Comparison of ENCODE assay signal across 1 cellular context in the genomic region with DNA sequence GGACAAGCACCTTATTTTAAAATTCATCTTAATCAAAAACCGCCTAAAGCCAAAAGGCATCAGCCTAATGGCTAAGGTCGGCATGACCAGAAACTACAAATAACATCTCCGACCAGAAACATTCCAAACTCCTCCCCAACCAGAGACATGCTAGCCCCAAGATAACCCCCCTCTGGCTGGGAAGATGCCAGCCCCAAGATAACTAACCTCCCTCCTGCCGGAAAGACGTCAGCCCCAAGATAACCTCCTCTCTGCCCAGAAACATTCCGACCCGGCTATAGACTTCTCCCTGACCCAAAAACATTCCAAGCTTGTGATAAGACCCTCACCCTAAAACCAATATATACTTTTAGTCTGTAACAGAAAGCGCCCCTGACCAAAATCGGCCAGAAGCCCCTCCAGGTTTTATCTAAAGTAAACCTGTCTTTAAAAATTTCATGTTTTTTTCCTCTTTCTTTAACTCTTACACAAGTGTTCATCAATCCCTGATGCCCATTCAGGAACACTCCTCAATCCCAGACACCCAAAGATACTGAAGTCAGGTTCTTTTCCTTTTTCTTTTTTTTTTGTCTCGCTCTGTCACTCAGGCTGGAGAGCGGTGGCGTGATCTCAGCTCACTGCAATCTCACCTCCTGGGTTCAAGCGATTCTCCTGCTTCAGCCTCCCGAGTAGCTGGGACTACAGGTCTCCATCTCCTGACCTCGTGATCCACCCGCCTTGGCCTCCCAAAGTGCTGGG.
A peak's percentile ranks its signal among the peaks of the same experiment; 100 is the strongest.
TF ChIP-seq lines count a peak whose summit lies in the region.

No MANE protein-coding gene starts in this region.

TF ChIP-seq in K562, 482 proteins besides CTCF, POLR2A, EP300 and RAD21 (continued from another document and continues in another):
- TF ChIP-seq, protein P1, sequence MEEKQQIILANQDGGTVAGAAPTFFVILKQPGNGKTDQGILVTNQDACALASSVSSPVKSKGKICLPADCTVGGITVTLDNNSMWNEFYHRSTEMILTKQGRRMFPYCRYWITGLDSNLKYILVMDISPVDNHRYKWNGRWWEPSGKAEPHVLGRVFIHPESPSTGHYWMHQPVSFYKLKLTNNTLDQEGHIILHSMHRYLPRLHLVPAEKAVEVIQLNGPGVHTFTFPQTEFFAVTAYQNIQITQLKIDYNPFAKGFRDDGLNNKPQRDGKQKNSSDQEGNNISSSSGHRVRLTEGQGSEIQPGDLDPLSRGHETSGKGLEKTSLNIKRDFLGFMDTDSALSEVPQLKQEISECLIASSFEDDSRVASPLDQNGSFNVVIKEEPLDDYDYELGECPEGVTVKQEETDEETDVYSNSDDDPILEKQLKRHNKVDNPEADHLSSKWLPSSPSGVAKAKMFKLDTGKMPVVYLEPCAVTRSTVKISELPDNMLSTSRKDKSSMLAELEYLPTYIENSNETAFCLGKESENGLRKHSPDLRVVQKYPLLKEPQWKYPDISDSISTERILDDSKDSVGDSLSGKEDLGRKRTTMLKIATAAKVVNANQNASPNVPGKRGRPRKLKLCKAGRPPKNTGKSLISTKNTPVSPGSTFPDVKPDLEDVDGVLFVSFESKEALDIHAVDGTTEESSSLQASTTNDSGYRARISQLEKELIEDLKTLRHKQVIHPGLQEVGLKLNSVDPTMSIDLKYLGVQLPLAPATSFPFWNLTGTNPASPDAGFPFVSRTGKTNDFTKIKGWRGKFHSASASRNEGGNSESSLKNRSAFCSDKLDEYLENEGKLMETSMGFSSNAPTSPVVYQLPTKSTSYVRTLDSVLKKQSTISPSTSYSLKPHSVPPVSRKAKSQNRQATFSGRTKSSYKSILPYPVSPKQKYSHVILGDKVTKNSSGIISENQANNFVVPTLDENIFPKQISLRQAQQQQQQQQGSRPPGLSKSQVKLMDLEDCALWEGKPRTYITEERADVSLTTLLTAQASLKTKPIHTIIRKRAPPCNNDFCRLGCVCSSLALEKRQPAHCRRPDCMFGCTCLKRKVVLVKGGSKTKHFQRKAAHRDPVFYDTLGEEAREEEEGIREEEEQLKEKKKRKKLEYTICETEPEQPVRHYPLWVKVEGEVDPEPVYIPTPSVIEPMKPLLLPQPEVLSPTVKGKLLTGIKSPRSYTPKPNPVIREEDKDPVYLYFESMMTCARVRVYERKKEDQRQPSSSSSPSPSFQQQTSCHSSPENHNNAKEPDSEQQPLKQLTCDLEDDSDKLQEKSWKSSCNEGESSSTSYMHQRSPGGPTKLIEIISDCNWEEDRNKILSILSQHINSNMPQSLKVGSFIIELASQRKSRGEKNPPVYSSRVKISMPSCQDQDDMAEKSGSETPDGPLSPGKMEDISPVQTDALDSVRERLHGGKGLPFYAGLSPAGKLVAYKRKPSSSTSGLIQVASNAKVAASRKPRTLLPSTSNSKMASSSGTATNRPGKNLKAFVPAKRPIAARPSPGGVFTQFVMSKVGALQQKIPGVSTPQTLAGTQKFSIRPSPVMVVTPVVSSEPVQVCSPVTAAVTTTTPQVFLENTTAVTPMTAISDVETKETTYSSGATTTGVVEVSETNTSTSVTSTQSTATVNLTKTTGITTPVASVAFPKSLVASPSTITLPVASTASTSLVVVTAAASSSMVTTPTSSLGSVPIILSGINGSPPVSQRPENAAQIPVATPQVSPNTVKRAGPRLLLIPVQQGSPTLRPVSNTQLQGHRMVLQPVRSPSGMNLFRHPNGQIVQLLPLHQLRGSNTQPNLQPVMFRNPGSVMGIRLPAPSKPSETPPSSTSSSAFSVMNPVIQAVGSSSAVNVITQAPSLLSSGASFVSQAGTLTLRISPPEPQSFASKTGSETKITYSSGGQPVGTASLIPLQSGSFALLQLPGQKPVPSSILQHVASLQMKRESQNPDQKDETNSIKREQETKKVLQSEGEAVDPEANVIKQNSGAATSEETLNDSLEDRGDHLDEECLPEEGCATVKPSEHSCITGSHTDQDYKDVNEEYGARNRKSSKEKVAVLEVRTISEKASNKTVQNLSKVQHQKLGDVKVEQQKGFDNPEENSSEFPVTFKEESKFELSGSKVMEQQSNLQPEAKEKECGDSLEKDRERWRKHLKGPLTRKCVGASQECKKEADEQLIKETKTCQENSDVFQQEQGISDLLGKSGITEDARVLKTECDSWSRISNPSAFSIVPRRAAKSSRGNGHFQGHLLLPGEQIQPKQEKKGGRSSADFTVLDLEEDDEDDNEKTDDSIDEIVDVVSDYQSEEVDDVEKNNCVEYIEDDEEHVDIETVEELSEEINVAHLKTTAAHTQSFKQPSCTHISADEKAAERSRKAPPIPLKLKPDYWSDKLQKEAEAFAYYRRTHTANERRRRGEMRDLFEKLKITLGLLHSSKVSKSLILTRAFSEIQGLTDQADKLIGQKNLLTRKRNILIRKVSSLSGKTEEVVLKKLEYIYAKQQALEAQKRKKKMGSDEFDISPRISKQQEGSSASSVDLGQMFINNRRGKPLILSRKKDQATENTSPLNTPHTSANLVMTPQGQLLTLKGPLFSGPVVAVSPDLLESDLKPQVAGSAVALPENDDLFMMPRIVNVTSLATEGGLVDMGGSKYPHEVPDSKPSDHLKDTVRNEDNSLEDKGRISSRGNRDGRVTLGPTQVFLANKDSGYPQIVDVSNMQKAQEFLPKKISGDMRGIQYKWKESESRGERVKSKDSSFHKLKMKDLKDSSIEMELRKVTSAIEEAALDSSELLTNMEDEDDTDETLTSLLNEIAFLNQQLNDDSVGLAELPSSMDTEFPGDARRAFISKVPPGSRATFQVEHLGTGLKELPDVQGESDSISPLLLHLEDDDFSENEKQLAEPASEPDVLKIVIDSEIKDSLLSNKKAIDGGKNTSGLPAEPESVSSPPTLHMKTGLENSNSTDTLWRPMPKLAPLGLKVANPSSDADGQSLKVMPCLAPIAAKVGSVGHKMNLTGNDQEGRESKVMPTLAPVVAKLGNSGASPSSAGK (IDR thresholded peaks at IDR 0.05): no peak
- TF ChIP-seq JUND (IDR thresholded peaks at IDR 0.05; ENCODE audit: borderline replicate concordance, low read depth, low read length): peak; percentile 19; the same call in 1 of the 2 replicates
- 0 out of 3 replicates have a peak, but pooled peaks have one; percentile 21 for TF ChIP-seq JUND (tag; IDR thresholded peaks at IDR 0.05; ENCODE audit: borderline replicate concordance, low read depth, low read length)
- TF ChIP-seq, protein P2, sequence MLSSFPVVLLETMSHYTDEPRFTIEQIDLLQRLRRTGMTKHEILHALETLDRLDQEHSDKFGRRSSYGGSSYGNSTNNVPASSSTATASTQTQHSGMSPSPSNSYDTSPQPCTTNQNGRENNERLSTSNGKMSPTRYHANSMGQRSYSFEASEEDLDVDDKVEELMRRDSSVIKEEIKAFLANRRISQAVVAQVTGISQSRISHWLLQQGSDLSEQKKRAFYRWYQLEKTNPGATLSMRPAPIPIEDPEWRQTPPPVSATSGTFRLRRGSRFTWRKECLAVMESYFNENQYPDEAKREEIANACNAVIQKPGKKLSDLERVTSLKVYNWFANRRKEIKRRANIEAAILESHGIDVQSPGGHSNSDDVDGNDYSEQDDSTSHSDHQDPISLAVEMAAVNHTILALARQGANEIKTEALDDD (IDR thresholded peaks at IDR 0.05): peak; percentile 45; the same call in 1 of the 2 replicates
- no peak for TF ChIP-seq ARHGAP35 (IDR thresholded peaks at IDR 0.05; ENCODE audit: partially characterized antibody)
- peak; percentile 13; the same call in 1 of the 2 replicates for TF ChIP-seq TEAD4 (IDR thresholded peaks at IDR 0.05; ENCODE audit: low read length)
- no peak for TF ChIP-seq TEAD4 (CRISPR knock-in tag; IDR thresholded peaks at IDR 0.05; ENCODE audit: borderline replicate concordance)
- TF ChIP-seq, protein P3, sequence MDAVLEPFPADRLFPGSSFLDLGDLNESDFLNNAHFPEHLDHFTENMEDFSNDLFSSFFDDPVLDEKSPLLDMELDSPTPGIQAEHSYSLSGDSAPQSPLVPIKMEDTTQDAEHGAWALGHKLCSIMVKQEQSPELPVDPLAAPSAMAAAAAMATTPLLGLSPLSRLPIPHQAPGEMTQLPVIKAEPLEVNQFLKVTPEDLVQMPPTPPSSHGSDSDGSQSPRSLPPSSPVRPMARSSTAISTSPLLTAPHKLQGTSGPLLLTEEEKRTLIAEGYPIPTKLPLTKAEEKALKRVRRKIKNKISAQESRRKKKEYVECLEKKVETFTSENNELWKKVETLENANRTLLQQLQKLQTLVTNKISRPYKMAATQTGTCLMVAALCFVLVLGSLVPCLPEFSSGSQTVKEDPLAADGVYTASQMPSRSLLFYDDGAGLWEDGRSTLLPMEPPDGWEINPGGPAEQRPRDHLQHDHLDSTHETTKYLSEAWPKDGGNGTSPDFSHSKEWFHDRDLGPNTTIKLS (IDR thresholded peaks at IDR 0.05; ENCODE audit: borderline replicate concordance, low read depth): no peak
- TF ChIP-seq ATF7 (IDR thresholded peaks at IDR 0.05): no peak
- TF ChIP-seq, protein P4, sequence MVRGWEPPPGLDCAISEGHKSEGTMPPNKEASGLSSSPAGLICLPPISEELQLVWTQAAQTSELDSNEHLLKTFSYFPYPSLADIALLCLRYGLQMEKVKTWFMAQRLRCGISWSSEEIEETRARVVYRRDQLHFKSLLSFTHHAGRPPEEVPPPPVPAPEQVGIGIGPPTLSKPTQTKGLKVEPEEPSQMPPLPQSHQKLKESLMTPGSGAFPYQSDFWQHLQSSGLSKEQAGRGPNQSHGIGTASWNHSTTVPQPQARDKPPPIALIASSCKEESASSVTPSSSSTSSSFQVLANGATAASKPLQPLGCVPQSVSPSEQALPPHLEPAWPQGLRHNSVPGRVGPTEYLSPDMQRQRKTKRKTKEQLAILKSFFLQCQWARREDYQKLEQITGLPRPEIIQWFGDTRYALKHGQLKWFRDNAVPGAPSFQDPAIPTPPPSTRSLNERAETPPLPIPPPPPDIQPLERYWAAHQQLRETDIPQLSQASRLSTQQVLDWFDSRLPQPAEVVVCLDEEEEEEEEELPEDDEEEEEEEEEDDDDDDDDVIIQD (CRISPR knock-in tag; IDR thresholded peaks at IDR 0.05): no peak
- TF ChIP-seq ZNF124 (CRISPR knock-in tag; IDR thresholded peaks at IDR 0.05): no peak
- no peak for TF ChIP-seq ZNF444 (CRISPR knock-in tag; IDR thresholded peaks at IDR 0.05)
- no peak for TF ChIP-seq ZNF24 (IDR thresholded peaks at IDR 0.05)
- TF ChIP-seq, protein P5, sequence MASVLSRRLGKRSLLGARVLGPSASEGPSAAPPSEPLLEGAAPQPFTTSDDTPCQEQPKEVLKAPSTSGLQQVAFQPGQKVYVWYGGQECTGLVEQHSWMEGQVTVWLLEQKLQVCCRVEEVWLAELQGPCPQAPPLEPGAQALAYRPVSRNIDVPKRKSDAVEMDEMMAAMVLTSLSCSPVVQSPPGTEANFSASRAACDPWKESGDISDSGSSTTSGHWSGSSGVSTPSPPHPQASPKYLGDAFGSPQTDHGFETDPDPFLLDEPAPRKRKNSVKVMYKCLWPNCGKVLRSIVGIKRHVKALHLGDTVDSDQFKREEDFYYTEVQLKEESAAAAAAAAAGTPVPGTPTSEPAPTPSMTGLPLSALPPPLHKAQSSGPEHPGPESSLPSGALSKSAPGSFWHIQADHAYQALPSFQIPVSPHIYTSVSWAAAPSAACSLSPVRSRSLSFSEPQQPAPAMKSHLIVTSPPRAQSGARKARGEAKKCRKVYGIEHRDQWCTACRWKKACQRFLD (CRISPR knock-in tag; IDR thresholded peaks at IDR 0.05): no peak
- TF ChIP-seq RB1 (IDR thresholded peaks at IDR 0.05; ENCODE audit: low read depth): no peak
- no peak for TF ChIP-seq SETDB1 (IDR thresholded peaks at IDR 0.05; ENCODE audit: low read length)
- TF ChIP-seq, protein P6, sequence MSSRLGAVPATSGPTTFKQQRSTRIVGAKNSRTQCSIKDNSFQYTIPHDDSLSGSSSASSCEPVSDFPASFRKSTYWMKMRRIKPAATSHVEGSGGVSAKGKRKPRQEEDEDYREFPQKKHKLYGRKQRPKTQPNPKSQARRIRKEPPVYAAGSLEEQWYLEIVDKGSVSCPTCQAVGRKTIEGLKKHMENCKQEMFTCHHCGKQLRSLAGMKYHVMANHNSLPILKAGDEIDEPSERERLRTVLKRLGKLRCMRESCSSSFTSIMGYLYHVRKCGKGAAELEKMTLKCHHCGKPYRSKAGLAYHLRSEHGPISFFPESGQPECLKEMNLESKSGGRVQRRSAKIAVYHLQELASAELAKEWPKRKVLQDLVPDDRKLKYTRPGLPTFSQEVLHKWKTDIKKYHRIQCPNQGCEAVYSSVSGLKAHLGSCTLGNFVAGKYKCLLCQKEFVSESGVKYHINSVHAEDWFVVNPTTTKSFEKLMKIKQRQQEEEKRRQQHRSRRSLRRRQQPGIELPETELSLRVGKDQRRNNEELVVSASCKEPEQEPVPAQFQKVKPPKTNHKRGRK (tag; IDR thresholded peaks at IDR 0.05): no peak
